Comparison of ENCODE assay signal across 7 cellular contexts in genomic region chr11:92709329-92709728, GRCh38.
"Had no signal": no experiment of that assay in that cellular context is flagged by ENCODE, and none has a peak within 500 bp of the region (broad histone marks: within the 10 kb centered on the region; RNA-seq: fewer than 3 reads in every experiment).

No MANE protein-coding gene starts in this region.

- ATAC-seq: K562 had no signal

- H3K4me3 ChIP-seq: K562 had no signal

- DNase-seq: GOT3, H9, HCEC 1CT, IMR-90, KG1 had no signal

- FAIRE-seq: HTR-8/SVneo, K562 had no signal
